10 cellular contexts compared by ENCODE assay signal in the genomic region with DNA sequence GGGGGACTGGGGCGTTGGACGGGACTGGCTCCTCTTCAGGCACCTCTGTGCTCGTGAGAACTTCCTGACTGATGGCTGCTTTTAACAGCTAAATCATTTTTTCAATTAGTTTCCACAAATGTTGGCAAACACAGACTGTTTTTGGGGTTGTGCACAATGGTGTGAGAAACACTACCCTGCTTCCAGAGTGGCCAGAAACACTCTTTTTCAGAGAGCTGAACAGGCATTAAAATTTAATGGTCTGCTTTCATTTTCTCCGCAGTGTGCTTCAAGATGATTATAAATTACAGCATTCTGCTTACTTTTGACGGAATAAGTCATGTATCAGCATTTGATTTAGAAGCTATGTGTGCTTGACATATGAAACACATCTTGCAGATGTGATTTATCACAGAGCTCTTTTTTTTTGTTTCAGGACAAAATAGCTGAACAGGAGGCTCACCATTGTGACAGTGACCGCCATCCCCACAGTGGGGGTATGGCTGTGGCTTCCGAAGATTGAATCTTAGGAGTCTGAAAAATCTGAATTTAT.
DNase-seq lines count a peak whose midpoint lies in the region; ATAC-seq and TF ChIP-seq lines count a peak whose summit lies in the region.
"Had no signal": no experiment of that assay in that cellular context is flagged by ENCODE, and none has a peak within 500 bp of the region (broad histone marks: within the 10 kb centered on the region; RNA-seq: fewer than 3 reads in every experiment).

No MANE protein-coding gene starts in this region.

- no peaks in the 10 kb centered on the region for H3K27me3 ChIP-seq in breast epithelium
- no peaks in the 10 kb centered on the region for H3K27me3 ChIP-seq in mesenchymal stem cell (ENCODE audit: control insufficient read depth in 1 of 2, insufficient read depth in 1 of 2, low read length in 2 of 2)
- no peaks in the 10 kb centered on the region for H3K27me3 ChIP-seq in tibial artery
- H3K27me3 ChIP-seq: upper lobe of left lung had no signal

- CTCF ChIA-PET in MCF 10A (lab: Yijun Ruan, JAX): interaction anchor here (1.7 kb wide), 1 partner anchor 9 kb away, joined by 7 read pairs; no protein-coding TSS in a partner anchor

- BruUV-seq in MCF 10A (replicated peaks; lab: Mats Ljungman, UMichigan): no TSS peak

- peak overlapping the region; percentile 91 for H2AFZ ChIP-seq in mesenchymal stem cell (ENCODE audit: low read depth, low read length)

- H2BK15ac ChIP-seq in mesenchymal stem cell (ENCODE audit: low read depth, poor library complexity, severe bottlenecking): no peak overlapping the region

- H3K14ac ChIP-seq in mesenchymal stem cell (ENCODE audit: low read length in 2 of 2): peak overlapping the region in 1 of 2 experiments; percentile 48

- peak overlapping the region; percentile 97 for H3K4me2 ChIP-seq in mesenchymal stem cell (ENCODE audit: low read length, poor library complexity, severe bottlenecking)

- no peak for TF ChIP-seq POLR2A in breast epithelium (IDR thresholded peaks at IDR 0.05)

- no peak overlapping the region for H3K27ac Mint-ChIP-seq in MCF 10A (ENCODE audit: low read depth, unreplicated experiment)

- peak overlapping the region; percentile 59 for H4K8ac ChIP-seq in mesenchymal stem cell (ENCODE audit: low read length)

- intact Hi-C loops in breast epithelium (cut with DNase I; ENCODE audit: low total_unique reads): no loop called here
- intact Hi-C loops in MCF 10A (cut with micrococcal nuclease): no loop called here
- intact Hi-C loops in tibial artery (cut with DNase I; ENCODE audit: low total_unique reads): no loop called here

- no peaks in the 10 kb centered on the region for H3K9me3 Mint-ChIP-seq in MCF 10A (ENCODE audit: unreplicated experiment)

- H3K36me3 ChIP-seq in breast epithelium: no peaks in the 10 kb centered on the region
- no peaks in the 10 kb centered on the region for H3K36me3 ChIP-seq in mesenchymal stem cell (ENCODE audit: control insufficient read depth in 1 of 2, insufficient read depth in 2 of 2, low read depth in 1 of 2, low read length in 2 of 2)
- no peaks in the 10 kb centered on the region for H3K36me3 ChIP-seq in tibial artery
- H3K36me3 ChIP-seq: upper lobe of left lung had no signal

- peak overlapping the region; percentile 19 to 77 for H3K18ac ChIP-seq in mesenchymal stem cell (ENCODE audit: low read depth in 1 of 2, low read length in 2 of 2)

- H3K27ac ChIP-seq in breast epithelium: peak overlapping the region in 1 of 2 donors; percentile 17
- no peak overlapping the region for H3K27ac ChIP-seq in mesenchymal stem cell (ENCODE audit: low read length, poor library complexity, severe bottlenecking)
- no peak overlapping the region for H3K27ac ChIP-seq in tibial artery
- H3K27ac ChIP-seq: upper lobe of left lung had no signal

- no peak for TF ChIP-seq CTCF in breast epithelium (IDR thresholded peaks at IDR 0.05)
- TF ChIP-seq CTCF in MCF 10A (IDR thresholded peaks at IDR 0.05; ENCODE audit: unreplicated experiment): no peak
- no peak for TF ChIP-seq CTCF in tibial artery (IDR thresholded peaks at IDR 0.05)

- 21% methylated on average over 5 of the region's 7 CpGs for WGBS in mesenchymal stem cell

- H3K4me3 ChIP-seq in breast epithelium: peak overlapping the region in 2 of 3 donors; percentile 39 to 59
- H3K4me3 ChIP-seq in mesenchymal stem cell (ENCODE audit: insufficient read depth in 1 of 2, low read depth in 1 of 2, low read length in 2 of 2): peak overlapping the region in 1 of 2 experiments; percentile 47
- peak overlapping the region; percentile 18 to 30 for H3K4me3 ChIP-seq in tibial artery

- in situ Hi-C loops in ACHN (cut with HindIII; ENCODE audit: low pct_ligation_motif_present, low pct_unique_long_range_greater_than_20kb, low sequenced_read_pairs): no loop called here

- H3K4me3 Mint-ChIP-seq in MCF 10A (ENCODE audit: unreplicated experiment): no peak overlapping the region
- H3K4me3 Mint-ChIP-seq: central memory CD8-positive, alpha-beta T cell had no signal

- DNase-seq in breast epithelium (ENCODE audit: low spot score in 2 of 2) (no peak), MCF 10A (ENCODE audit: unreplicated experiment) (no peak), cerebellar cortex (ENCODE audit: low spot score) (peak; percentile 21), mesenchymal stem cell (peak; percentile 14), tibial artery (no peak), ACHN (no peak), cerebellar nuclear complex (lab: John Stamatoyannopoulos, UW) (no peak)
- DNase-seq: upper lobe of left lung had no signal

- no peaks in the 10 kb centered on the region for H3K4me1 Mint-ChIP-seq in MCF 10A (ENCODE audit: insufficient read depth, unreplicated experiment)
- H3K4me1 Mint-ChIP-seq: central memory CD8-positive, alpha-beta T cell had no signal

- no peaks in the 10 kb centered on the region for H3K79me1 ChIP-seq in mesenchymal stem cell (replicated peaks; ENCODE audit: low read length, poor library complexity, severe bottlenecking)

- peak overlapping the region; percentile 80 to 83 for H2BK12ac ChIP-seq in mesenchymal stem cell (ENCODE audit: low read length in 2 of 2)

- peak overlapping the region in 1 of 2 experiments; percentile 92 for H3K4ac ChIP-seq in mesenchymal stem cell (ENCODE audit: low read depth in 1 of 2, low read length in 2 of 2)

- no peak for ATAC-seq in GM18858 (IDR thresholded peaks at IDR 0.05; ENCODE audit: unreplicated experiment)

- no peak overlapping the region for H2BK5ac ChIP-seq in mesenchymal stem cell (ENCODE audit: low read depth, low read length, poor library complexity, severe bottlenecking)

- H3K9ac ChIP-seq in mesenchymal stem cell (ENCODE audit: low read length): no peak overlapping the region

- H3K4me1 ChIP-seq in breast epithelium (no peaks in the 10 kb centered on the region), mesenchymal stem cell (ENCODE audit: control insufficient read depth, insufficient read depth, low read depth, low read length) (peaks cover 6% of the 10 kb centered on the region), tibial artery (peaks cover 0 to 13% (median 2%) of the 10 kb centered on the region in 4 donors)

- no peak overlapping the region for H2AK5ac ChIP-seq in mesenchymal stem cell (ENCODE audit: low read length, severe bottlenecking)

- no peak overlapping the region for H2BK120ac ChIP-seq in mesenchymal stem cell (ENCODE audit: low read depth, low read length)

- H4K91ac ChIP-seq in mesenchymal stem cell (ENCODE audit: low read length): peak overlapping the region; percentile 71

- H3K9me3 ChIP-seq in breast epithelium (no peaks in the 10 kb centered on the region), mesenchymal stem cell (ENCODE audit: control insufficient read depth, low read length) (no peaks in the 10 kb centered on the region), tibial artery (no peaks in the 10 kb centered on the region)
- H3K9me3 ChIP-seq: upper lobe of left lung had no signal

- H3K27me3 Mint-ChIP-seq in MCF 10A (ENCODE audit: insufficient read depth, unreplicated experiment): no peaks in the 10 kb centered on the region
- H3K27me3 Mint-ChIP-seq: central memory CD8-positive, alpha-beta T cell had no signal

- H3K23ac ChIP-seq in mesenchymal stem cell (ENCODE audit: low read length in 2 of 2): peak overlapping the region in 1 of 2 experiments; percentile 83

- POLR2A ChIA-PET in MCF 10A (lab: Yijun Ruan, JAX): interaction anchor here (0.6 to 2.1 kb wide), 3 partner anchors 10 to 97 kb away, joined by 3 to 6 read pairs (median 3); no protein-coding TSS in a partner anchor

- H3K36me3 Mint-ChIP-seq in MCF 10A (ENCODE audit: insufficient read depth, unreplicated experiment): no peaks in the 10 kb centered on the region

Comparison
In these comparisons a context has a peak if more than half of its experiments do, and no peak if none do; other contexts are left out.
1. DNase-seq: peak in cerebellar cortex (single experiment) and mesenchymal stem cell (single experiment); none in breast epithelium (0 of 2), MCF 10A (single experiment), tibial artery (0 of 2), ACHN (single experiment) and cerebellar nuclear complex (0 of 2).